Comparison of ENCODE assay signal across 22 cellular contexts in genomic region chr16:12723681-12724080, GRCh38.
"Had no signal": no experiment of that assay in that cellular context is flagged by ENCODE, and none has a peak within 500 bp of the region (broad histone marks: within the 10 kb centered on the region; RNA-seq: fewer than 3 reads in every experiment).

No MANE protein-coding gene starts in this region.

- H3K36me3 ChIP-seq: brain microvascular endothelial cell had no signal

- H3K36me3 Mint-ChIP-seq: activated naive CD4-positive, alpha-beta T cell treated with anti-CD3 and anti-CD28 coated beads, Interleukin-2, amount 50 U/mL, for 72 hours had no signal

- H3K9me3 ChIP-seq: ascending aorta, thoracic aorta had no signal

- H3K4me3 Mint-ChIP-seq: activated CD4-positive, alpha-beta memory T cell treated with anti-CD3 and anti-CD28 coated beads, Interleukin-2, amount 10 ng/mL, durations not matched to agents 7 days and 5 days; activated CD4-positive, alpha-beta T cell treated with anti-CD3 and anti-CD28 coated beads, Interleukin-2, amount 10 ng/mL, durations not matched to agents 24 days and 14 days; activated T-helper 1 cell treated with anti-CD3 and anti-CD28 coated beads, Interleukin-12 subunit alpha, Interleukin-12 subunit beta, Interleukin-2, Interleukin-4 antibody, amounts not matched to agents 30 ng/mL and 10 ng/mL and 1 ng/mL, durations not matched to agents 14 hours and 24 hours and 36 hours; effector memory CD8-positive, alpha-beta T cell; nephron progenitor cell; type B pancreatic cell had no signal

- H3K4me1 ChIP-seq: ascending aorta had no signal

- H3K27ac ChIP-seq: ascending aorta, brain microvascular endothelial cell, thoracic aorta had no signal

- H3K9me3 Mint-ChIP-seq: activated CD4-positive, alpha-beta T cell treated with anti-CD3 and anti-CD28 coated beads, Interleukin-2, amount 10 ng/mL, durations not matched to agents 24 days and 14 days; activated T-helper 1 cell treated with anti-CD3 and anti-CD28 coated beads, Interleukin-12 subunit alpha, Interleukin-12 subunit beta, Interleukin-2, Interleukin-4 antibody, amounts not matched to agents 30 ng/mL and 10 ng/mL and 1 ng/mL, durations not matched to agents 14 hours and 24 hours and 36 hours; effector memory CD8-positive, alpha-beta T cell had no signal

- H3K4me1 Mint-ChIP-seq: activated CD4-positive, alpha-beta T cell treated with anti-CD3 and anti-CD28 coated beads, Interleukin-2, amount 10 ng/mL, durations not matched to agents 24 days and 14 days had no signal

- H3K27me3 Mint-ChIP-seq: activated CD4-positive, alpha-beta memory T cell treated with anti-CD3 and anti-CD28 coated beads, Interleukin-2, amount 10 ng/mL, durations not matched to agents 7 days and 5 days; activated CD4-positive, alpha-beta T cell treated with anti-CD3 and anti-CD28 coated beads, Interleukin-2, amount 10 ng/mL, durations not matched to agents 24 days and 14 days; effector memory CD8-positive, alpha-beta T cell; type B pancreatic cell had no signal

- H3K27me3 ChIP-seq: ascending aorta, brain microvascular endothelial cell had no signal

- H3K4me2 ChIP-seq: smooth muscle cell had no signal

- ATAC-seq: activated naive CD4-positive, alpha-beta T cell treated with anti-CD3 and anti-CD28 coated beads, Interleukin-2, amount 50 U/mL, for 72 hours; effector memory CD8-positive, alpha-beta T cell; esophagus mucosa; sciatic nerve had no signal

- H3K4me3 ChIP-seq: ascending aorta, smooth muscle cell, thoracic aorta had no signal

- H3K27ac Mint-ChIP-seq: activated CD4-positive, alpha-beta memory T cell treated with anti-CD3 and anti-CD28 coated beads, Interleukin-2, amount 10 ng/mL, durations not matched to agents 7 days and 5 days; activated CD4-positive, alpha-beta T cell treated with anti-CD3 and anti-CD28 coated beads, Interleukin-2, amount 10 ng/mL, durations not matched to agents 24 days and 14 days; activated T-helper 1 cell treated with anti-CD3 and anti-CD28 coated beads, Interleukin-12 subunit alpha, Interleukin-12 subunit beta, Interleukin-2, Interleukin-4 antibody, amounts not matched to agents 30 ng/mL and 10 ng/mL and 1 ng/mL, durations not matched to agents 14 hours and 24 hours and 36 hours; type B pancreatic cell had no signal

- DNase-seq: activated CD4-positive, alpha-beta memory T cell treated with anti-CD3 and anti-CD28 coated beads, Interleukin-2, amount 10 ng/mL, durations not matched to agents 7 days and 5 days; activated CD4-positive, alpha-beta T cell treated with anti-CD3 and anti-CD28 coated beads, Interleukin-2, amount 10 ng/mL, durations not matched to agents 24 days and 14 days; activated gamma-delta T cell treated with Interleukin-2 at 50 U/mL for 16 hours; brain microvascular endothelial cell; central memory CD4-positive, alpha-beta T cell; effector memory CD8-positive, alpha-beta T cell; foreskin melanocyte; hypothalamus; mesenchymal stem cell; nephron progenitor cell; posterior cingulate gyrus; stimulated activated CD4-positive, alpha-beta T cell treated with anti-CD3 and anti-CD28 coated beads, Interleukin-4, amount 100 ng/mL, for 1 hour; stimulated activated naive CD4-positive, alpha-beta T cell treated with Interleukin-2 at 50 U/mL for 16 hours; T-helper 1 cell had no signal
